ENCODE assay signal across 9 cellular contexts in the genomic region with DNA sequence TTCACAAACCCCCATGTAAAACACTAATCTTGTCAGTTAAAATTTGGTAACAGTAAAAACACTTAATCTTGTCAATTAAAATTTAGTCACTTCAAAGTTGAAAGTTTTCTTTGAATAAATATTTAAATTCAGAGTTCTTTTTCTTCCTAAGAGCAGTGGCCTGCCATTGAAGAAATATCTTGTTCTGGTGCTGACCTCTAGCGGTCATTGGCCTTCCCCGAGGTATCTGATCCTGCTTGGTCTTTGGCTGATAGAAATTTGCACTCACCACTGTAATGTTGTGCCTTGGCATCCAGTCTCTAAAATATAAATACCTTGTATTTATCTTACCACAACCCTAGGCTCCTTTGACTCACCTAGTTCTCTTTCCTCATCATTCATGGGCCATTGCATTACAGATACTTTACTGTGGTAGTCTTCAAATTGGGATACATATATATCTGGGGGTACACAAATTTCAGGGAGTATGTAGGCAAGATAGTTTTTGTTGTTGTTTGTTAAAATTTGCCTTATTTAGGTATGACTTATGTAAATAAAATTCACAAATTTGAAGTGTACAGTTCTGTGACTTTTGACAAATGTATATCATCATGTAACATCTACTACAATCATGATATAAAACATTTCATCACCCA. TPM values are rescaled to one million over a fixed set of nuclear protein-coding genes. Genes with fewer than 3 reads are reported as not detected.
DNase-seq lines count a peak whose midpoint lies in the region; ATAC-seq, FAIRE-seq and TF ChIP-seq lines count a peak whose summit lies in the region.
"Had no signal": no experiment of that assay in that cellular context is flagged by ENCODE, and none has a peak within 500 bp of the region (broad histone marks: within the 10 kb centered on the region; RNA-seq: fewer than 3 reads in every experiment).

No MANE protein-coding gene starts in this region.

- peak; percentile 96 for TF ChIP-seq CTCF in KMS-11 (conservative IDR thresholded peaks at IDR 0.05; ENCODE audit: low read depth, low read length)
- peak; percentile 58 to 86 (median 71) for TF ChIP-seq CTCF in pancreas (IDR thresholded peaks at IDR 0.05)
- peak; percentile 92 for TF ChIP-seq CTCF in type B pancreatic cell (conservative IDR thresholded peaks at IDR 0.05)

- DNase-seq in CD4-positive, alpha-beta memory T cell, result peak; percentile 61 to 67 (median 62)
- DNase-seq in SHP77 treated with DMSO at 0.1 percent for 48 hours (lab: John Stamatoyannopoulos, UW) (peak; percentile 22), frontal cortex (ENCODE audit: low spot score in 2 of 2) (peak; percentile 43 to 64), pancreas (peak in 5 of 6 donors; percentile 61 to 83 (median 68)), type B pancreatic cell (ENCODE audit: extremely low spot score, unreplicated experiment) (no peak)
- peak; percentile 45 for DNase-seq in activated T-helper 9 cell treated with anti-CD3 and anti-CD28 coated beads, Interleukin-2, amount 50 U/mL, for 16 hours (ENCODE audit: low read depth)

- no peaks in the 10 kb centered on the region for H3K27me3 ChIP-seq in CD4-positive, alpha-beta memory T cell (ENCODE audit: insufficient read depth, low read length)
- H3K27me3 ChIP-seq in KMS-11 (ENCODE audit: insufficient read depth, low read depth) (no peaks in the 10 kb centered on the region), pancreas (no peaks in the 10 kb centered on the region)

- CTCF ChIA-PET in CD4-positive, alpha-beta memory T cell (lab: Charles Lee; ENCODE audit: partially characterized antibody), result interaction anchor here (1.0 to 3.2 kb wide), 13 partner anchors 9 to 172 kb away, joined by 3 to 49 read pairs (median 6); a partner anchor contains a TSS

- H3K4me3 Mint-ChIP-seq in CD4-positive, alpha-beta memory T cell, result no peak overlapping the region
- no peak overlapping the region for H3K4me3 Mint-ChIP-seq in type B pancreatic cell

- H3K4me3 ChIP-seq in CD4-positive, alpha-beta memory T cell (ENCODE audit: low read length in 2 of 2), result no peak overlapping the region
- H3K4me3 ChIP-seq in KMS-11 (IDR thresholded peaks at IDR 0.05; ENCODE audit: insufficient read depth, low read depth, low read length) (no peak overlapping the region), pancreas (no peak overlapping the region)

- no peaks in the 10 kb centered on the region for H3K4me1 Mint-ChIP-seq in CD4-positive, alpha-beta memory T cell
- H3K4me1 Mint-ChIP-seq in type B pancreatic cell (ENCODE audit: unreplicated experiment), result no peaks in the 10 kb centered on the region

- H3K9me3 ChIP-seq in CD4-positive, alpha-beta memory T cell (ENCODE audit: control insufficient read depth in 1 of 2, low read length in 2 of 2), result no peaks in the 10 kb centered on the region
- H3K9me3 ChIP-seq in pancreas, result no peaks in the 10 kb centered on the region

- H3K36me3 ChIP-seq in CD4-positive, alpha-beta memory T cell (ENCODE audit: insufficient read depth, low read length), result no peaks in the 10 kb centered on the region
- H3K36me3 ChIP-seq in KMS-11 (ENCODE audit: insufficient read depth), result no peaks in the 10 kb centered on the region
- no peaks in the 10 kb centered on the region for H3K36me3 ChIP-seq in pancreas

- no peaks in the 10 kb centered on the region for H3K9me3 Mint-ChIP-seq in CD4-positive, alpha-beta memory T cell
- no peaks in the 10 kb centered on the region for H3K9me3 Mint-ChIP-seq in type B pancreatic cell

- no peaks in the 10 kb centered on the region for H3K79me2 ChIP-seq in KMS-11 (ENCODE audit: insufficient read depth, low read depth)

- H3K27ac Mint-ChIP-seq in CD4-positive, alpha-beta memory T cell, result no peak overlapping the region
- H3K27ac Mint-ChIP-seq in type B pancreatic cell, result no peak overlapping the region

- FAIRE-seq in frontal cortex (lab: Jason Lieb, UNC) (peak; percentile 94), pancreas (lab: Jason Lieb, UNC) (peak; percentile 96)

- POLR2A ChIA-PET in CD4-positive, alpha-beta memory T cell (lab: Charles Lee; ENCODE audit: partially characterized antibody), result no interaction called here

- H3K36me3 Mint-ChIP-seq in CD4-positive, alpha-beta memory T cell, result no peaks in the 10 kb centered on the region
- no peaks in the 10 kb centered on the region for H3K36me3 Mint-ChIP-seq in type B pancreatic cell

- H3K4me2 ChIP-seq in KMS-11, result no peak overlapping the region

- no peaks in the 10 kb centered on the region for H3K4me1 ChIP-seq in CD4-positive, alpha-beta memory T cell (ENCODE audit: insufficient read depth, low read length)
- H3K4me1 ChIP-seq in KMS-11 (ENCODE audit: low read depth, poor library complexity, severe bottlenecking) (no peaks in the 10 kb centered on the region), pancreas (no peaks in the 10 kb centered on the region)

- H4K20me1 ChIP-seq in KMS-11 (ENCODE audit: insufficient read depth), result no peaks in the 10 kb centered on the region

- no peaks in the 10 kb centered on the region for H3K27me3 Mint-ChIP-seq in CD4-positive, alpha-beta memory T cell
- H3K27me3 Mint-ChIP-seq in type B pancreatic cell, result no peaks in the 10 kb centered on the region

- 0 to 1% methylated on average over 2 of the region's 2 CpGs for WGBS in pancreas, 2 donors

- ATAC-seq in GM19463 (IDR thresholded peaks at IDR 0.05; ENCODE audit: unreplicated experiment) (peak; percentile 84), pancreas (peak; percentile 88 to 97 (median 96))

- no peak overlapping the region for H3K9ac ChIP-seq in KMS-11

- no peak overlapping the region for H2AFZ ChIP-seq in KMS-11 (ENCODE audit: low read depth)

- no peak overlapping the region for H3K27ac ChIP-seq in CD4-positive, alpha-beta memory T cell (ENCODE audit: low read depth, low read length)
- H3K27ac ChIP-seq in KMS-11 (no peak overlapping the region), pancreas (no peak overlapping the region)

- intact Hi-C loops in CD4-positive, alpha-beta memory T cell (cut with micrococcal nuclease), result loop anchor here (1.0 kb wide), 3 partner anchors 72 to 172 kb away; no protein-coding TSS in a partner anchor
- intact Hi-C loops in pancreas (cut with DNase I), result loop anchor here in 2 of 3 donors (2.0 to 5.0 kb wide), 2 partner anchors 73 to 75 kb away; a partner anchor contains a TSS

RNA-seq across cellular contexts. Expression of a gene that starts 6.7 kb away (rescaled TPM):
- not detected for total RNA-seq in CD4-positive, alpha-beta memory T cell
- polyA plus RNA-seq in CD4-positive, alpha-beta memory T cell, result not detected
- 2.9 TPM for total RNA-seq in frontal cortex
- total RNA-seq in pancreas, result 1 to 10 TPM in 5 of 6 donors, under 1 TPM in 1; 0.32 to 7.5 (median 4.9) TPM
- 10 to 100 TPM in 1 of 2 donors, 1 to 10 TPM in 1; 2.5 to 14.4 TPM for polyA plus RNA-seq in pancreas
- not detected in 2 replicates for total RNA-seq in type B pancreatic cell (ENCODE audit: low replicate concordance)
- total RNA-seq: activated CD8-positive, alpha-beta memory T cell treated with anti-CD3 and anti-CD28 coated beads for 36 hours had no signal

RNA-seq across cellular contexts. Expression of a gene that starts 31.9 kb away (rescaled TPM):
- total RNA-seq in CD4-positive, alpha-beta memory T cell, result not detected
- not detected for polyA plus RNA-seq in CD4-positive, alpha-beta memory T cell
- total RNA-seq in frontal cortex, result not detected
- 1 to 10 TPM in 4 of 6 donors, under 1 TPM in 2; 0.13 to 3.7 (median 2.2) TPM for total RNA-seq in pancreas
- polyA plus RNA-seq in pancreas, result under 1 TPM; 0.72 to 0.73 TPM
- total RNA-seq in type B pancreatic cell (ENCODE audit: low replicate concordance), result not detected in 2 replicates

RNA-seq across cellular contexts. Expression of a gene that starts 44.5 kb away (rescaled TPM):
- total RNA-seq in CD4-positive, alpha-beta memory T cell, result under 1 TPM; 0.39 to 0.76 TPM
- under 1 TPM in 1 of 2 donors, not detected in 1; 0.42 TPM for polyA plus RNA-seq in CD4-positive, alpha-beta memory T cell
- not detected for total RNA-seq in frontal cortex
- total RNA-seq in pancreas, result 1 to 10 TPM in 1 of 6 donors, under 1 TPM in 2, not detected in 3; 0.38 to 1.7 (median 0.83) TPM
- under 1 TPM; 0.19 to 0.34 TPM for polyA plus RNA-seq in pancreas
- 0.31 and 0.60 TPM in 2 replicates for total RNA-seq in type B pancreatic cell (ENCODE audit: low replicate concordance)
